In the genomic region with DNA sequence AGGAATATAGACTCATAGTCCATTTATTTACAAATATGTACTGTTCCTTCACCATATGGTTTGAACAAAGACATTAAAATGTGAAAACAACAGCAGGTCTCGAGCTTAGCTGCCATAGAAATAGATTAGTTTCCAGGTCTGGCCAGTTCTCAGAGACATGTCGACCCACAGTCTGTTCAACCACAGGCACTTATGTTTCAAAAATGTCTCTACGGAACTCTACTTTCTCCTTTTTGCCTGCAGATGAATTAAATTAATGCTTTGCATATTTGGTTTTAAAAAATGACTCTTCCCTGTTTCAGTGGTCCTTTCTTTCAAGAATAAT, we compare ENCODE assay signal across 20 cellular contexts.
"Had no signal": no experiment of that assay in that cellular context is flagged by ENCODE, and none has a peak within 500 bp of the region (broad histone marks: within the 10 kb centered on the region; RNA-seq: fewer than 3 reads in every experiment).

No MANE protein-coding gene starts in this region.

- H3K4me3 Mint-ChIP-seq: activated CD4-positive, alpha-beta T cell treated with anti-CD3 and anti-CD28 coated beads, Interleukin-2, amount 10 ng/mL, durations not matched to agents 24 days and 14 days; activated CD8-positive, alpha-beta memory T cell treated with anti-CD3 and anti-CD28 coated beads, Interleukin-2, amount 10 ng/mL, durations not matched to agents 7 days and 5 days; activated CD8-positive, alpha-beta T cell treated with anti-CD3 and anti-CD28 coated beads for 36 hours; activated naive CD4-positive, alpha-beta T cell treated with anti-CD3 and anti-CD28 coated beads, Interleukin-2, amount 10 ng/mL, durations not matched to agents 7 days and 5 days; naive thymus-derived CD8-positive, alpha-beta T cell; stimulated activated memory B cell treated with anti-CD40 and anti-IgM and Interleukin-4, amounts not matched to agents 10 μg/mL and 1 μg/mL and 100 μg/mL, for 72 hours had no signal

- H3K36me3 Mint-ChIP-seq: activated CD8-positive, alpha-beta memory T cell treated with anti-CD3 and anti-CD28 coated beads, Interleukin-2, amount 10 ng/mL, durations not matched to agents 7 days and 5 days; activated naive CD4-positive, alpha-beta T cell treated with anti-CD3 and anti-CD28 coated beads, Interleukin-2, amount 10 ng/mL, durations not matched to agents 7 days and 5 days; naive thymus-derived CD8-positive, alpha-beta T cell; stimulated activated memory B cell treated with anti-CD40 and anti-IgM and Interleukin-4, amounts not matched to agents 10 μg/mL and 1 μg/mL and 100 μg/mL, for 72 hours had no signal

- ATAC-seq: activated CD8-positive, alpha-beta memory T cell treated with anti-CD3 and anti-CD28 coated beads, Interleukin-2, amount 10 ng/mL, durations not matched to agents 7 days and 5 days; activated CD8-positive, alpha-beta T cell treated with anti-CD3 and anti-CD28 coated beads for 36 hours; left lung; naive thymus-derived CD8-positive, alpha-beta T cell; sciatic nerve; stimulated activated memory B cell treated with anti-CD40 and anti-IgM and Interleukin-4, amounts not matched to agents 10 μg/mL and 1 μg/mL and 100 μg/mL, for 72 hours had no signal

- H3K4me1 Mint-ChIP-seq: activated CD4-positive, alpha-beta T cell treated with anti-CD3 and anti-CD28 coated beads, Interleukin-2, amount 10 ng/mL, durations not matched to agents 24 days and 14 days; activated CD8-positive, alpha-beta memory T cell treated with anti-CD3 and anti-CD28 coated beads, Interleukin-2, amount 10 ng/mL, durations not matched to agents 7 days and 5 days; activated naive CD4-positive, alpha-beta T cell treated with anti-CD3 and anti-CD28 coated beads, Interleukin-2, amount 10 ng/mL, durations not matched to agents 7 days and 5 days; naive thymus-derived CD8-positive, alpha-beta T cell; stimulated activated memory B cell treated with anti-CD40 and anti-IgM and Interleukin-4, amounts not matched to agents 10 μg/mL and 1 μg/mL and 100 μg/mL, for 72 hours had no signal

- H3K9me3 ChIP-seq: left lung, stomach, transverse colon had no signal

- H3K27me3 Mint-ChIP-seq: activated CD4-positive, alpha-beta T cell treated with anti-CD3 and anti-CD28 coated beads, Interleukin-2, amount 10 ng/mL, durations not matched to agents 24 days and 14 days; activated CD8-positive, alpha-beta memory T cell treated with anti-CD3 and anti-CD28 coated beads, Interleukin-2, amount 10 ng/mL, durations not matched to agents 7 days and 5 days; activated CD8-positive, alpha-beta T cell treated with anti-CD3 and anti-CD28 coated beads for 36 hours; activated naive CD4-positive, alpha-beta T cell treated with anti-CD3 and anti-CD28 coated beads, Interleukin-2, amount 10 ng/mL, durations not matched to agents 7 days and 5 days; stimulated activated memory B cell treated with anti-CD40 and anti-IgM and Interleukin-4, amounts not matched to agents 10 μg/mL and 1 μg/mL and 100 μg/mL, for 72 hours had no signal

- H3K4me3 ChIP-seq: cardiac muscle cell, left lung, stomach, transverse colon had no signal

- DNase-seq: activated CD4-positive, alpha-beta T cell treated with anti-CD3 and anti-CD28 coated beads, Interleukin-2, amount 10 ng/mL, durations not matched to agents 24 days and 14 days; activated CD4-positive, CD25-positive, alpha-beta regulatory T cell; activated CD8-positive, alpha-beta memory T cell treated with anti-CD3 and anti-CD28 coated beads, Interleukin-2, amount 10 ng/mL, durations not matched to agents 7 days and 5 days; activated CD8-positive, alpha-beta T cell treated with anti-CD3 and anti-CD28 coated beads for 36 hours; activated effector memory CD4-positive, alpha-beta T cell treated with anti-CD3 and anti-CD28 coated beads, Interleukin-2, amount 50 U/mL, for 16 hours; activated naive CD4-positive, alpha-beta T cell treated with anti-CD3 and anti-CD28 coated beads, Interleukin-2, amount 10 ng/mL, durations not matched to agents 7 days and 5 days; activated T-cell treated with anti-CD3 and anti-CD28 coated beads for 4 hours; amygdala; effector CD8-positive, alpha-beta T cell; erythroblast; foreskin fibroblast; kidney glomerular epithelial cell; left lung; naive thymus-derived CD8-positive, alpha-beta T cell; stimulated activated CD4-positive, alpha-beta T cell treated with anti-CD3 and anti-CD28 coated beads, Interleukin-15, amount 100 ng/mL, for 24 hours; stomach; transverse colon had no signal

- H3K36me3 ChIP-seq: cardiac muscle cell, left lung, stomach, transverse colon had no signal

- H3K27ac Mint-ChIP-seq: activated CD4-positive, alpha-beta T cell treated with anti-CD3 and anti-CD28 coated beads, Interleukin-2, amount 10 ng/mL, durations not matched to agents 24 days and 14 days; activated CD8-positive, alpha-beta memory T cell treated with anti-CD3 and anti-CD28 coated beads, Interleukin-2, amount 10 ng/mL, durations not matched to agents 7 days and 5 days; activated CD8-positive, alpha-beta T cell treated with anti-CD3 and anti-CD28 coated beads for 36 hours; activated naive CD4-positive, alpha-beta T cell treated with anti-CD3 and anti-CD28 coated beads, Interleukin-2, amount 10 ng/mL, durations not matched to agents 7 days and 5 days; naive thymus-derived CD8-positive, alpha-beta T cell; stimulated activated memory B cell treated with anti-CD40 and anti-IgM and Interleukin-4, amounts not matched to agents 10 μg/mL and 1 μg/mL and 100 μg/mL, for 72 hours had no signal

- H3K27ac ChIP-seq: cardiac muscle cell, left lung, stomach, transverse colon had no signal

- H3K9me3 Mint-ChIP-seq: activated CD4-positive, alpha-beta T cell treated with anti-CD3 and anti-CD28 coated beads, Interleukin-2, amount 10 ng/mL, durations not matched to agents 24 days and 14 days; activated CD8-positive, alpha-beta T cell treated with anti-CD3 and anti-CD28 coated beads for 36 hours; activated naive CD4-positive, alpha-beta T cell treated with anti-CD3 and anti-CD28 coated beads, Interleukin-2, amount 10 ng/mL, durations not matched to agents 7 days and 5 days; stimulated activated memory B cell treated with anti-CD40 and anti-IgM and Interleukin-4, amounts not matched to agents 10 μg/mL and 1 μg/mL and 100 μg/mL, for 72 hours had no signal
